Comparison of ENCODE assay signal across 1 cellular context in genomic region chrX:101357166-101357795, GRCh38.
TF ChIP-seq lines count a peak whose summit lies in the region.

No MANE protein-coding gene starts in this region.

TF ChIP-seq in SK-N-SH, 30 proteins besides CTCF, POLR2A, EP300 and RAD21 (continued from another document):
- no peak for TF ChIP-seq USF1 (IDR thresholded peaks at IDR 0.05; ENCODE audit: borderline replicate concordance, low read depth)
- no peak for TF ChIP-seq TCF12 (IDR thresholded peaks at IDR 0.05)
- no peak for TF ChIP-seq RFX5 (IDR thresholded peaks at IDR 0.05; ENCODE audit: low read length)
- TF ChIP-seq GATA2 (CRISPR knock-in tag; IDR thresholded peaks at IDR 0.05) = no peak
- no peak for TF ChIP-seq REST (IDR thresholded peaks at IDR 0.05; ENCODE audit: low read depth, low read length)
- TF ChIP-seq TAF1 (IDR thresholded peaks at IDR 0.05; ENCODE audit: borderline replicate concordance, low read depth, low read length) = no peak
- no peak for TF ChIP-seq POLR2AphosphoS5 (IDR thresholded peaks at IDR 0.05; ENCODE audit: low read depth, low read length)
